ENCODE assay signal across 1 cellular context in the genomic region with DNA sequence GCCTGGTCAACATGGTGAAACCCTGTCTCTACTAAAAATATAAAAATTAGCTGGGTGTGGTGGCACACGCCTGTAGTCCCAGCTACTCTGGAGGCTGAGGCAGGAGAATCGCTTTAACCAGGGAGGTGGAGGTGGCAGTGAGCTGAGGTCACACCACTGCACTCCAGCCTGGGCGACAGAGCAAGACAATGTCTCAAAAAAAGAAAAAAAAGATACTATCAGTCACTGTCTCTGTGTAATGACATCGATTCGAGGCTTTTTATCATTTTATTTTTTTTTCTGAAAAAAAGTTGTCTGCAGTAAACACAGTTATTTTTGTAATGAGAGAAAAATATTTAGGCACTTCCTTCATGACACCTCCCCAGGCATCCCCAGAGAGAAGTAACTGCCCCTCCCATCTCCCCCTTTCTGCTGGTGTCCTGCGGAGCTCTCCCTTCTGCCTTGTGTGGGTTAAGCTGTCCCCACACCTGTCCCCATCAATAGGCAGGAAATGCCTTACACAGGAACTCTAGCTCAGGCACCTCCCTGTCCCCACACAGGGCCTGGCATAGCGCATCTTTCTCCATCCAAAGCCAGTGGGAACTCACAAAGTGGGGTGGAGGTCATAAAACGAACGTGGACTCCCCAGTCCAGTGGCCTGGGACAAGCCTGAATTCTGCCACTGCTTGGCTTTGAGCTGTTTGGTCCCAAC.
TF ChIP-seq lines count a peak whose summit lies in the region.

No MANE protein-coding gene starts in this region.

TF ChIP-seq in GM12878, 131 proteins besides CTCF, POLR2A, EP300 and RAD21:
- TF ChIP-seq, protein P1, sequence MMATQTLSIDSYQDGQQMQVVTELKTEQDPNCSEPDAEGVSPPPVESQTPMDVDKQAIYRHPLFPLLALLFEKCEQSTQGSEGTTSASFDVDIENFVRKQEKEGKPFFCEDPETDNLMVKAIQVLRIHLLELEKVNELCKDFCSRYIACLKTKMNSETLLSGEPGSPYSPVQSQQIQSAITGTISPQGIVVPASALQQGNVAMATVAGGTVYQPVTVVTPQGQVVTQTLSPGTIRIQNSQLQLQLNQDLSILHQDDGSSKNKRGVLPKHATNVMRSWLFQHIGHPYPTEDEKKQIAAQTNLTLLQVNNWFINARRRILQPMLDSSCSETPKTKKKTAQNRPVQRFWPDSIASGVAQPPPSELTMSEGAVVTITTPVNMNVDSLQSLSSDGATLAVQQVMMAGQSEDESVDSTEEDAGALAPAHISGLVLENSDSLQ (IDR thresholded peaks at IDR 0.05), result peak; percentile 53; the same call in 1 of the 2 replicates
- no peak for TF ChIP-seq ESRRA (IDR thresholded peaks at IDR 0.05; ENCODE audit: low read length)
